Comparison of ENCODE assay signal across 22 cellular contexts in the genomic region with DNA sequence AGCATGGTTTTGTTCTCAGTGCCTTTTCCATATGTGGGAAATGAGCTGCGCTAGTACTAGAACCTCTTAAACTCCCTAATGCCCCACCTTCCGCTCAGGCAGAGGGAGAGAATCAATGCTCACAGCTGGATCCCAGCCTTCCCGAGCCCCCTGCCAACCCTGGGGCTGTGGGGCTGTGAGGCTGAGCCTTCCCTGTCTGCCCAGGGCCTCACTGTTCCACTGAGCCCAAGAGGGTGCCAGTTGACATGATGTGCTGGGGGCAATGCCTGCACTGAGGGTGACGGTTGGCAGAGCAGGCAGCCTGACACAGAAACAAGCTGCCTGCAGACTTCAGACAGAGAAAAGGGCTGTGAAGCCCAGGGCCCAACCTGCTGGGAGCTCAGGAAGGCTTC.
"Had no signal": no experiment of that assay in that cellular context is flagged by ENCODE, and none has a peak within 500 bp of the region (broad histone marks: within the 10 kb centered on the region; RNA-seq: fewer than 3 reads in every experiment).

No MANE protein-coding gene starts in this region.

- FAIRE-seq: colon, endothelial cell of umbilical vein, islet of Langerhans, keratinocyte had no signal

- H3K9me3 ChIP-seq: gastrocnemius medialis, lower lobe of right lung had no signal

- H3K4me1 ChIP-seq: gastrocnemius medialis, heart right ventricle, left lung, lower lobe of right lung had no signal

- H3K27me3 ChIP-seq: dorsolateral prefrontal cortex, gastrocnemius medialis, heart right ventricle, left lung had no signal

- ATAC-seq: left cardiac atrium, left lung, left ventricle myocardium superior, lower lobe of right lung had no signal

- H3K4me3 ChIP-seq: coronary artery, dorsolateral prefrontal cortex, esophagus squamous epithelium, gastrocnemius medialis, heart right ventricle, left lung, lower lobe of right lung had no signal

- H3K36me3 ChIP-seq: esophagus squamous epithelium, gastrocnemius medialis, heart right ventricle, left lung, lower lobe of right lung had no signal

- DNase-seq: dermis blood vessel endothelial cell; dorsolateral prefrontal cortex; effector CD4-positive, alpha-beta T cell; effector memory CD4-positive, alpha-beta T cell; esophagus squamous epithelium; foreskin fibroblast; foreskin melanocyte; gastrocnemius medialis; glutamatergic neuron; heart right ventricle; hippocampal formation; left cardiac atrium; left lung; left ventricle myocardium superior; lower lobe of right lung; mammary epithelial cell; midbrain had no signal

- H3K27ac ChIP-seq: coronary artery, esophagus squamous epithelium, gastrocnemius medialis, heart right ventricle, left lung, lower lobe of right lung had no signal
